23 cellular contexts compared by ENCODE assay signal in genomic region chr3:165875644-165876043, GRCh38. TPM values are rescaled to one million over a fixed set of nuclear protein-coding genes. Genes with fewer than 3 reads are reported as not detected.
A peak's percentile ranks its signal among the peaks of the same experiment; 100 is the strongest.
DNase-seq lines count a peak whose midpoint lies in the region; ATAC-seq and TF ChIP-seq lines count a peak whose summit lies in the region.
"Had no signal": no experiment of that assay in that cellular context is flagged by ENCODE, and none has a peak within 500 bp of the region (broad histone marks: within the 10 kb centered on the region; RNA-seq: fewer than 3 reads in every experiment).

No MANE protein-coding gene starts in this region.

- H3K4me3 ChIP-seq in Caco-2 (ENCODE audit: low read depth, low read length) = peak overlapping the region; percentile 10
- H3K4me3 ChIP-seq in PC-3 (ENCODE audit: low read length) = no peak overlapping the region
- H3K4me3 ChIP-seq in SU-DHL-6 (ENCODE audit: insufficient read depth, low read length, poor library complexity, severe bottlenecking) = no peak overlapping the region
- no peak overlapping the region for H3K4me3 ChIP-seq in prostate gland
- H3K4me3 ChIP-seq: A549; BLaER1 treated with 17β-estradiol and CSF1 and Interleukin-3, amounts not matched to agents 10 nM and 100 nM; GM23248 had no signal

- 93% methylated on average over 6 of the region's 6 CpGs for WGBS in prostate gland

- H3K9me3 Mint-ChIP-seq in Caco-2 (ENCODE audit: unreplicated experiment) = no peaks in the 10 kb centered on the region
- H3K9me3 Mint-ChIP-seq in T-cell = peaks cover 7 to 35% (median 26%) of the 10 kb centered on the region in 3 donors

- H3K4me2 ChIP-seq in PC-3 (ENCODE audit: low read length) (no peak overlapping the region), SU-DHL-6 (ENCODE audit: low read depth, low read length, poor library complexity, severe bottlenecking) (no peak overlapping the region)
- H3K4me2 ChIP-seq: A549; BLaER1 treated with 17β-estradiol and CSF1 and Interleukin-3, amounts not matched to agents 10 nM and 100 nM had no signal

- H3K27ac Mint-ChIP-seq in Caco-2 (ENCODE audit: unreplicated experiment) (no peak overlapping the region), T-cell (no peak overlapping the region)
- H3K27ac Mint-ChIP-seq: CD14-positive monocyte; CD4-positive, alpha-beta T cell; CD8-positive, alpha-beta memory T cell had no signal

- no peaks in the 10 kb centered on the region for H3K36me3 Mint-ChIP-seq in Caco-2 (ENCODE audit: insufficient read depth, unreplicated experiment)
- no peaks in the 10 kb centered on the region for H3K36me3 Mint-ChIP-seq in T-cell
- H3K36me3 Mint-ChIP-seq: CD14-positive monocyte; CD8-positive, alpha-beta memory T cell had no signal

- H3K4me1 Mint-ChIP-seq in Caco-2 (ENCODE audit: low read depth, unreplicated experiment) (no peaks in the 10 kb centered on the region), T-cell (no peaks in the 10 kb centered on the region)
- H3K4me1 Mint-ChIP-seq: CD14-positive monocyte; CD8-positive, alpha-beta memory T cell had no signal

- H3K27me3 Mint-ChIP-seq in Caco-2 (ENCODE audit: insufficient read depth, unreplicated experiment) (no peaks in the 10 kb centered on the region), T-cell (no peaks in the 10 kb centered on the region)
- H3K27me3 Mint-ChIP-seq: CD4-positive, alpha-beta T cell; CD8-positive, alpha-beta memory T cell had no signal

- H3F3A ChIP-seq in PC-3 (ENCODE audit: low read length, unreplicated experiment) (no peaks in the 10 kb centered on the region), SU-DHL-6 (ENCODE audit: insufficient read depth) (no peaks in the 10 kb centered on the region)

- ATAC-seq in PC-3 (no peak), T-cell (replicated peaks in 1 of 4) (no peak), GM18861 (IDR thresholded peaks at IDR 0.05; ENCODE audit: unreplicated experiment) (no peak)
- ATAC-seq: A549 had no signal

- H3K4me1 ChIP-seq in Caco-2 = no peaks in the 10 kb centered on the region
- no peaks in the 10 kb centered on the region for H3K4me1 ChIP-seq in PC-3 (ENCODE audit: insufficient read depth, low read length)
- H3K4me1 ChIP-seq in prostate gland (replicated peaks) = no peaks in the 10 kb centered on the region
- H3K4me1 ChIP-seq: A549; BE2C; BLaER1 treated with 17β-estradiol and CSF1 and Interleukin-3, amounts not matched to agents 10 nM and 100 nM had no signal

- CTCF ChIA-PET in Caco-2 (lab: Charles Lee) = no interaction called here
- CTCF ChIA-PET in PC-3 (lab: Charles Lee) = no interaction called here
- CTCF ChIA-PET in T-cell (lab: Charles Lee) = no interaction called here

- BruUV-seq in Caco-2 (replicated peaks; lab: Mats Ljungman, UMichigan) (no TSS peak), PC-3 (replicated peaks; lab: Mats Ljungman, UMichigan) (no TSS peak)

- H3K4me3 Mint-ChIP-seq in Caco-2 (ENCODE audit: unreplicated experiment) = peak overlapping the region; percentile 63
- no peak overlapping the region for H3K4me3 Mint-ChIP-seq in T-cell
- H3K4me3 Mint-ChIP-seq: CD14-positive monocyte; CD4-positive, alpha-beta T cell; CD8-positive, alpha-beta memory T cell had no signal

- no peaks in the 10 kb centered on the region for H3K27me3 ChIP-seq in Caco-2 (replicated peaks; ENCODE audit: control insufficient read depth, insufficient read depth, low read length)
- no peaks in the 10 kb centered on the region for H3K27me3 ChIP-seq in PC-3 (ENCODE audit: low read length)
- H3K27me3 ChIP-seq in SU-DHL-6 (ENCODE audit: low read length) = no peaks in the 10 kb centered on the region
- H3K27me3 ChIP-seq in prostate gland (replicated peaks; ENCODE audit: insufficient read depth) = no peaks in the 10 kb centered on the region
- H3K27me3 ChIP-seq: BE2C; BLaER1 treated with 17β-estradiol and CSF1 and Interleukin-3, amounts not matched to agents 10 nM and 100 nM had no signal

- H3K27ac ChIP-seq in PC-3 (ENCODE audit: low read length) = no peak overlapping the region
- no peak overlapping the region for H3K27ac ChIP-seq in SU-DHL-6 (ENCODE audit: low read depth, low read length)
- H3K27ac ChIP-seq in prostate gland = no peak overlapping the region
- H3K27ac ChIP-seq: A549; BLaER1 treated with 17β-estradiol and CSF1 and Interleukin-3, amounts not matched to agents 10 nM and 100 nM; GM23248 had no signal

- no peaks in the 10 kb centered on the region for H3K9me3 ChIP-seq in Caco-2
- H3K9me3 ChIP-seq in PC-3 (ENCODE audit: low read length) = no peaks in the 10 kb centered on the region
- no peaks in the 10 kb centered on the region for H3K9me3 ChIP-seq in SU-DHL-6 (ENCODE audit: insufficient read depth, low read length)
- no peaks in the 10 kb centered on the region for H3K9me3 ChIP-seq in prostate gland
- H3K9me3 ChIP-seq: A549; BE2C; BLaER1 treated with 17β-estradiol and CSF1 and Interleukin-3, amounts not matched to agents 10 nM and 100 nM had no signal

- H2AFZ ChIP-seq in PC-3 (ENCODE audit: low read length) (peak overlapping the region; percentile 45; the same call in 1 of the 2 replicates), SU-DHL-6 (ENCODE audit: low read depth, low read length, severe bottlenecking) (peak overlapping the region; percentile 13)
- H2AFZ ChIP-seq: GM23248 had no signal

- DNase-seq in Caco-2 (no peak), PC-3 (no peak), T-cell (no peak), prostate gland (ENCODE audit: low spot score) (no peak)
- DNase-seq: 8988T; ACHN; AML-193; BE2C; Calu3; CD4-positive, alpha-beta T cell; CD8-positive, alpha-beta memory T cell; DMS53; DMS79 treated with DMSO at 0.1 percent for 48 hours; GF-D8; GM23248; H7; HCEC 1CT had no signal

- no peak for TF ChIP-seq POLR2A in prostate gland (IDR thresholded peaks at IDR 0.05)

- H3K9ac ChIP-seq in PC-3 (ENCODE audit: low read length) (no peak overlapping the region), SU-DHL-6 (ENCODE audit: low read length) (no peak overlapping the region)
- H3K9ac ChIP-seq: BLaER1 treated with 17β-estradiol and CSF1 and Interleukin-3, amounts not matched to agents 10 nM and 100 nM; GM23248 had no signal

- H3K9me2 ChIP-seq in PC-3 (replicated peaks; ENCODE audit: low read length) = no peaks in the 10 kb centered on the region
- H3K9me2 ChIP-seq in SU-DHL-6 (replicated peaks; ENCODE audit: insufficient read depth, low read length) = no peaks in the 10 kb centered on the region

- intact Hi-C loops in Caco-2 (cut with micrococcal nuclease; ENCODE audit: unreplicated experiment) (no loop called here), PC-3 (cut with micrococcal nuclease) (no loop called here), prostate gland (cut with DNase I) (no loop called here)

- H4K20me1 ChIP-seq in PC-3 (ENCODE audit: low read length) (no peaks in the 10 kb centered on the region), SU-DHL-6 (ENCODE audit: low read depth, low read length) (no peaks in the 10 kb centered on the region)
- H4K20me1 ChIP-seq: BLaER1 treated with 17β-estradiol and CSF1 and Interleukin-3, amounts not matched to agents 10 nM and 100 nM had no signal

- POLR2A ChIA-PET in Caco-2 (lab: Charles Lee) (no interaction called here), PC-3 (lab: Charles Lee; ENCODE audit: unreplicated experiment) (no interaction called here), T-cell (lab: Charles Lee) (no interaction called here)

- H3K36me3 ChIP-seq in Caco-2 (ENCODE audit: control insufficient read depth, insufficient read depth, low read length) (no peaks in the 10 kb centered on the region), PC-3 (ENCODE audit: low read depth, low read length) (no peaks in the 10 kb centered on the region), SU-DHL-6 (ENCODE audit: low read length) (no peaks in the 10 kb centered on the region), prostate gland (no peaks in the 10 kb centered on the region)
- H3K36me3 ChIP-seq: BE2C; BLaER1 treated with 17β-estradiol and CSF1 and Interleukin-3, amounts not matched to agents 10 nM and 100 nM had no signal

- H3K79me2 ChIP-seq in PC-3 (ENCODE audit: low read length) (no peaks in the 10 kb centered on the region), SU-DHL-6 (ENCODE audit: insufficient read depth, low read length) (no peaks in the 10 kb centered on the region)

- TF ChIP-seq CTCF in Caco-2 (IDR thresholded peaks at IDR 0.05; ENCODE audit: insufficient read depth in 1 of 2, low read depth in 1 of 2, low read length in 1 of 2, severe bottlenecking in 1 of 2, unreplicated experiment in 1 of 2) (no peak), PC-3 (conservative IDR thresholded peaks at IDR 0.05; ENCODE audit: low read depth, low read length) (no peak), SU-DHL-6 (IDR thresholded peaks at IDR 0.05; ENCODE audit: insufficient read depth, low read length, poor library complexity, severe bottlenecking) (no peak), prostate gland (IDR thresholded peaks at IDR 0.05) (no peak)

RNA-seq across cellular contexts. Expression of gene BCHE, which starts 38.4 kb away (rescaled TPM):
- total RNA-seq in Caco-2 (2022) (not detected in 2 replicates), PC-3 (2014; rRNA removed) (0.18 TPM in 1 of 2 replicates, not detected in the other), T-cell (not detected), prostate gland (1 to 10 TPM; 1.8 to 2.2 TPM)
- total RNA-seq: CD4-positive, alpha-beta T cell; CD8-positive, alpha-beta memory T cell; G401; GM23248 had no signal
